ENCODE assay signal across 8 cellular contexts in genomic region chr12:69497308-69498026, GRCh38. TPM values are rescaled to one million over a fixed set of nuclear protein-coding genes. Genes with fewer than 3 reads are reported as not detected.
DNase-seq lines count a peak whose midpoint lies in the region; ATAC-seq, FAIRE-seq and TF ChIP-seq lines count a peak whose summit lies in the region.

No MANE protein-coding gene starts in this region.

- H3K4me3 ChIP-seq in K562: no peak overlapping the region

- no peak overlapping the region for H3K4me2 ChIP-seq in K562 (ENCODE audit: insufficient read depth, low read length)

- H3K4me1 ChIP-seq in K562 (replicated peaks in 1 of 2; ENCODE audit: control insufficient read depth in 2 of 2, insufficient read depth in 2 of 2, low read length in 2 of 2): no peaks in the 10 kb centered on the region

- peaks cover 46% of the 10 kb centered on the region; the same call in 2 of the 3 replicates for H3K79me2 ChIP-seq in K562 (ENCODE audit: control insufficient read depth, insufficient read depth, low read length)

- H3K9ac ChIP-seq in K562 (ENCODE audit: insufficient read depth in 1 of 2, low read depth in 2 of 2, low read length in 2 of 2): no peak overlapping the region

- no peaks in the 10 kb centered on the region for H3K27me3 ChIP-seq in K562 (ENCODE audit: control insufficient read depth in 2 of 2, insufficient read depth in 2 of 2, low read length in 2 of 2)

- peaks cover 0 to 9% (median 2%) of the 10 kb centered on the region in 7 donors for H3K9me3 Mint-ChIP-seq in CD14-positive monocyte
- no peaks in the 10 kb centered on the region for H3K9me3 Mint-ChIP-seq in stimulated activated naive CD8-positive, alpha-beta T cell treated with anti-CD3 and anti-CD28 coated beads, Interleukin-15, Interleukin-2, amounts not matched to agents 100 ng/mL and 50 ng/mL, for 24 hours

- peaks cover 20% of the 10 kb centered on the region for H3K4me1 Mint-ChIP-seq in CD14-positive monocyte
- peaks cover 35% of the 10 kb centered on the region for H3K4me1 Mint-ChIP-seq in stimulated activated naive CD8-positive, alpha-beta T cell treated with anti-CD3 and anti-CD28 coated beads, Interleukin-15, Interleukin-2, amounts not matched to agents 100 ng/mL and 50 ng/mL, for 24 hours (ENCODE audit: low read depth)

- TF ChIP-seq RAD21 in K562 (CRISPR knock-in tag; conservative IDR thresholded peaks at IDR 0.05 in 1 of 2, IDR thresholded peaks at IDR 0.05 in 1 of 2): no peak

- no peaks in the 10 kb centered on the region for H4K20me1 ChIP-seq in K562 (replicated peaks; ENCODE audit: control insufficient read depth, insufficient read depth, low read length)

- ATAC-seq in GM19395 (IDR thresholded peaks at IDR 0.05; ENCODE audit: unreplicated experiment): peak; percentile 99
- peak; percentile 97 for ATAC-seq in HG03342 (IDR thresholded peaks at IDR 0.05; ENCODE audit: unreplicated experiment)
- ATAC-seq in K562: peak; percentile 47

- DNase-seq in CD14-positive monocyte (ENCODE audit: low spot score): no peak
- no peak for DNase-seq in K562 (ENCODE audit: extremely low read depth in 1 of 4, low spot score in 3 of 4)
- no peak for DNase-seq in nucleus accumbens (lab: John Stamatoyannopoulos, UW)
- no peak for DNase-seq in NCI-H748 (lab: John Stamatoyannopoulos, UW; ENCODE audit: unreplicated experiment)
- no peak for DNase-seq in NCI-H345 (lab: John Stamatoyannopoulos, UW)

- H3K4me3 Mint-ChIP-seq in CD14-positive monocyte: peak overlapping the region in 1 of 2 donors; percentile 64
- H3K4me3 Mint-ChIP-seq in stimulated activated naive CD8-positive, alpha-beta T cell treated with anti-CD3 and anti-CD28 coated beads, Interleukin-15, Interleukin-2, amounts not matched to agents 100 ng/mL and 50 ng/mL, for 24 hours: peak overlapping the region; percentile 18

- no TSS peak for BruUV-seq in K562 (replicated peaks; lab: Mats Ljungman, UMichigan)

- intact Hi-C loops in CD14-positive monocyte (cut with micrococcal nuclease) (no loop called here), K562 (cut with micrococcal nuclease) (no loop called here)

- CTCF ChIA-PET in K562 (lab: Yijun Ruan, JAX; ENCODE audit: low intra/inter-chr PET ratio): no interaction called here

- WGBS in K562 (ENCODE audit: insufficient coverage, low coverage, missing lambda C conversion rate): 55% methylated on average over 4 of the region's 4 CpGs

- H3K27ac ChIP-seq in K562 (ENCODE audit: extremely low read depth, low read depth, low read length): peak overlapping the region; percentile 12; the same call in 1 of the 3 replicates

- peak overlapping the region; percentile 70 to 87 (median 81) for H3K27ac Mint-ChIP-seq in CD14-positive monocyte
- peak overlapping the region; percentile 29 for H3K27ac Mint-ChIP-seq in stimulated activated naive CD8-positive, alpha-beta T cell treated with anti-CD3 and anti-CD28 coated beads, Interleukin-15, Interleukin-2, amounts not matched to agents 100 ng/mL and 50 ng/mL, for 24 hours

- no peak for FAIRE-seq in K562 (lab: Jason Lieb, UNC)

- in situ Hi-C loops in K562 (cut with MboI): no loop called here

- H3K9me1 ChIP-seq in K562 (ENCODE audit: control insufficient read depth, insufficient read depth, low read length): no peaks in the 10 kb centered on the region

- TF ChIP-seq CTCF in CD14-positive monocyte (IDR thresholded peaks at IDR 0.05) (no peak), K562 (IDR thresholded peaks at IDR 0.05 in 2 of 3, conservative IDR thresholded peaks at IDR 0.05 in 1 of 3; ENCODE audit: insufficient read depth in 2 of 3, low read depth in 1 of 3, low read length in 3 of 3) (no peak)

- no peaks in the 10 kb centered on the region for H3K36me3 ChIP-seq in K562 (ENCODE audit: control insufficient read depth, insufficient read depth, low read length)

- peaks cover 0 to 3% (median 2%) of the 10 kb centered on the region in 3 donors for H3K27me3 Mint-ChIP-seq in CD14-positive monocyte (ENCODE audit: low read depth in 3 of 3)
- H3K27me3 Mint-ChIP-seq in stimulated activated naive CD8-positive, alpha-beta T cell treated with anti-CD3 and anti-CD28 coated beads, Interleukin-15, Interleukin-2, amounts not matched to agents 100 ng/mL and 50 ng/mL, for 24 hours: no peaks in the 10 kb centered on the region

- no peak for TF ChIP-seq POLR2A in K562 (conservative IDR thresholded peaks at IDR 0.05)

- no peak for TF ChIP-seq EP300 in K562 (IDR thresholded peaks at IDR 0.05; ENCODE audit: low read length)

- H3K36me3 Mint-ChIP-seq in CD14-positive monocyte: peaks cover 5 to 17% of the 10 kb centered on the region in 2 donors
- peaks cover 4% of the 10 kb centered on the region for H3K36me3 Mint-ChIP-seq in stimulated activated naive CD8-positive, alpha-beta T cell treated with anti-CD3 and anti-CD28 coated beads, Interleukin-15, Interleukin-2, amounts not matched to agents 100 ng/mL and 50 ng/mL, for 24 hours (ENCODE audit: low read depth)

- H3K9me3 ChIP-seq in K562 (replicated peaks; ENCODE audit: control insufficient read depth, insufficient read depth, low read depth, low read length): no peaks in the 10 kb centered on the region

- POLR2A ChIA-PET in K562 (lab: Yijun Ruan, JAX): interaction anchor here (0.6 kb wide), 2 partner anchors 14 to 27 kb away, joined by 3 read pairs; no protein-coding TSS in a partner anchor

- no peak overlapping the region for H2AFZ ChIP-seq in K562 (ENCODE audit: low read depth, low read length)

TF ChIP-seq in K562, 482 proteins besides CTCF, POLR2A, EP300 and RAD21:
- TF ChIP-seq POLR3G (IDR thresholded peaks at IDR 0.05; ENCODE audit: extremely low read depth, insufficient read length, insufficient replicate concordance) (no peak), PURB (CRISPR knock-in tag; IDR thresholded peaks at IDR 0.05; ENCODE audit: low read depth) (no peak), ATF4 (CRISPR knock-in tag; IDR thresholded peaks at IDR 0.05) (no peak), ZBTB33 (CRISPR knock-in tag; IDR thresholded peaks at IDR 0.05) (peak; percentile 43; the same call in 1 of the 2 replicates)

RNA-seq across cellular contexts. Expression of gene FRS2, which starts 27.3 kb away (rescaled TPM):
- 10 to 100 TPM in 1 of 2 donors, 1 to 10 TPM in 1; 6.8 to 13.6 TPM for polyA plus RNA-seq in CD14-positive monocyte
- total RNA-seq in K562 (2011; cell fraction: chromatin; rRNA removed; ENCODE audit: low replicate concordance): 11.4 and 24.6 TPM in 2 replicates
- total RNA-seq in K562 (2011; cell fraction: nucleolus; rRNA removed): 15.5 and 16.3 TPM in 2 replicates
- total RNA-seq in K562 (2011; cell fraction: nucleoplasm; rRNA removed): 16.4 and 19.5 TPM in 2 replicates
- 3.9 and 5.8 TPM in 2 replicates for total RNA-seq in K562 (2014; rRNA removed)
- 6.4 and 8.1 TPM in 2 replicates for total RNA-seq in K562 (2014; rRNA removed; fragmentation: Illumina TruSeq; extraction: Trizol)
- total RNA-seq in K562 (2015; rRNA removed; fragmentation: Illumina TruSeq; extraction: Trizol): 9.1 and 9.4 TPM in 2 replicates
- total RNA-seq in K562 (2021): 8.3 and 8.5 TPM in 2 replicates
- 8.2 and 8.8 TPM in 2 replicates for polyA plus RNA-seq in K562 (2011; rRNA removed)
- polyA plus RNA-seq in K562 (2011; cell fraction: cytosol; rRNA removed): 1.9 and 3.7 TPM in 2 replicates
- polyA plus RNA-seq in K562 (2011; cell fraction: nucleus; rRNA removed): 9.8 and 12.2 TPM in 2 replicates
- polyA plus RNA-seq in K562 (2012): 4.3 TPM in 2 replicates
- polyA plus RNA-seq in K562 (2014; fragmentation: Illumina TruSeq; extraction: Trizol): 5.3 and 6.0 TPM in 2 replicates
- 1 to 10 TPM; 1.0 to 1.5 TPM for polyA plus RNA-seq in K562 (2014; fragmentation: Nextera tagmentation; extraction: Ambion mirVana)
- polyA plus RNA-seq in K562 (2014; rRNA removed): 3.4 and 3.7 TPM in 2 replicates
- 17.4 and 20.9 TPM in 2 replicates for polyA minus RNA-seq in K562 (2011; rRNA and poly(A)+ RNA removed)
- polyA minus RNA-seq in K562 (2011; cell fraction: cytosol; rRNA and poly(A)+ RNA removed): 4.6 and 5.4 TPM in 2 replicates
- 20.5 and 23.0 TPM in 2 replicates for polyA minus RNA-seq in K562 (2011; cell fraction: nucleus; rRNA and poly(A)+ RNA removed)

Comparison
In these comparisons a context has a peak if more than half of its experiments do, and no peak if none do; other contexts are left out.
1. ATAC-seq: peak in every context shown above with its lines; median percentile 99 in GM19395; 97 in HG03342; 47 in K562.